Comparison of ENCODE assay signal across 9 cellular contexts in the genomic region with DNA sequence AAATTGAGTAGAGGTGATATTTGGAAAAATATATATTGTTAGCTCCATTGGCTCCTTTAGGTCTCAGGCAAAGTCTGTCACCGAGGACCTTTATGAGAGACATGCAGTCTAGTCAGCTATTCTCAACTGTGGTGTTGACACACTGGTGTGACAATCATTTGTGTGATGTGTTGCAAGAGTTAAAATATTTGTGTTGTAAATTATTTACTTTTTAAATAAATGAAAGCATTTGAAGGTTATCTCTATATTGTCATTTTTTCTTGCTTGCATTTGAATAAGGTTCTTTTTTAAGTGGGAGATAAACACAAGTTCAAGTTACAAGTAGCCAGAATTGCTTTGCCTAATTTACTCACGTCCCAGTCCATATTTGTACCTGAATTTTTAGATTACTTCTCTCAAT. TPM values are rescaled to one million over a fixed set of nuclear protein-coding genes. Genes with fewer than 3 reads are reported as not detected.
DNase-seq lines count a peak whose midpoint lies in the region; ATAC-seq, FAIRE-seq and TF ChIP-seq lines count a peak whose summit lies in the region.
"Had no signal": no experiment of that assay in that cellular context is flagged by ENCODE, and none has a peak within 500 bp of the region (broad histone marks: within the 10 kb centered on the region; RNA-seq: fewer than 3 reads in every experiment).

No MANE protein-coding gene starts in this region.

- peak; percentile 46 for ATAC-seq in K562
- ATAC-seq in psoas muscle: no peak

- intact Hi-C loops in K562 (cut with micrococcal nuclease) (loop anchor here (10.0 kb wide), 2 partner anchors 109 to 289 kb away; no protein-coding TSS in a partner anchor), psoas muscle (cut with DNase I) (loop anchor here in 1 of 2 donors (10.0 kb wide), 1 partner anchor 589 kb away; the partner anchor contains the start of gene USP34), lower leg skin (cut with DNase I; ENCODE audit: low total_unique reads) (no loop called here)

- H3K4me1 ChIP-seq in DOHH2 (ENCODE audit: control insufficient read depth, low read length): peaks cover 56% of the 10 kb centered on the region
- peaks cover 40% of the 10 kb centered on the region for H3K4me1 ChIP-seq in Karpas-422 (ENCODE audit: low read length)
- H3K4me1 ChIP-seq in K562 (replicated peaks in 1 of 2; ENCODE audit: control insufficient read depth in 2 of 2, insufficient read depth in 2 of 2, low read length in 2 of 2): peaks cover 2 to 8% of the 10 kb centered on the region in 2 experiments; a peak in 2 of 5 replicates
- H3K4me1 ChIP-seq in psoas muscle: peaks cover 21% of the 10 kb centered on the region

- H3K27me3 ChIP-seq in DOHH2 (ENCODE audit: control insufficient read depth, low read length): no peaks in the 10 kb centered on the region
- H3K27me3 ChIP-seq in Karpas-422 (ENCODE audit: low read length): no peaks in the 10 kb centered on the region
- H3K27me3 ChIP-seq in K562 (ENCODE audit: control insufficient read depth in 2 of 2, insufficient read depth in 2 of 2, low read length in 2 of 2): no peaks in the 10 kb centered on the region
- no peaks in the 10 kb centered on the region for H3K27me3 ChIP-seq in psoas muscle (ENCODE audit: insufficient read depth in 3 of 3, low read length in 2 of 3)

- H3K9me2 ChIP-seq in DOHH2 (replicated peaks; ENCODE audit: control insufficient read depth, low read length) (no peaks in the 10 kb centered on the region), Karpas-422 (replicated peaks; ENCODE audit: insufficient read depth, low read length) (no peaks in the 10 kb centered on the region)

- no peaks in the 10 kb centered on the region for H3K9me3 ChIP-seq in DOHH2 (ENCODE audit: control insufficient read depth, insufficient read depth, low read length)
- H3K9me3 ChIP-seq in Karpas-422 (ENCODE audit: low read length): no peaks in the 10 kb centered on the region
- no peaks in the 10 kb centered on the region for H3K9me3 ChIP-seq in K562 (replicated peaks; ENCODE audit: control insufficient read depth, insufficient read depth, low read depth, low read length)
- H3K9me3 ChIP-seq in psoas muscle: no peaks in the 10 kb centered on the region

- POLR2A ChIA-PET in K562 (lab: Yijun Ruan, JAX): interaction anchor here (0.9 kb wide), 1 partner anchor 95 kb away, joined by 3 read pairs; no protein-coding TSS in a partner anchor

- TF ChIP-seq EP300 in K562 (IDR thresholded peaks at IDR 0.05; ENCODE audit: low read length): no peak

- DNase-seq in Karpas-422 (peak; percentile 49), K562 (ENCODE audit: extremely low read depth in 1 of 4, low spot score in 3 of 4) (peak in 1 of 4 experiments; percentile 42), psoas muscle (no peak), lower leg skin (ENCODE audit: low spot score in 2 of 2) (no peak), NCI-H187 treated with DMSO at 0.1 percent for 48 hours (lab: John Stamatoyannopoulos, UW) (no peak)
- DNase-seq in stimulated activated CD4-positive, alpha-beta T cell treated with anti-CD3 and anti-CD28 coated beads, Interleukin-2, amount 100 ng/mL, for 48 hours: no peak
- DNase-seq: NCI-H1092, SHP77 treated with DMSO at 0.1 percent for 48 hours had no signal

- TF ChIP-seq RAD21 in K562 (CRISPR knock-in tag; conservative IDR thresholded peaks at IDR 0.05 in 1 of 2, IDR thresholded peaks at IDR 0.05 in 1 of 2): no peak

- CTCF ChIA-PET in K562 (lab: Yijun Ruan, JAX; ENCODE audit: low intra/inter-chr PET ratio): no interaction called here

- BruUV-seq in K562 (replicated peaks; lab: Mats Ljungman, UMichigan): no TSS peak

- peak; percentile 60 for FAIRE-seq in K562 (lab: Jason Lieb, UNC)

- H3K27ac ChIP-seq in DOHH2 (ENCODE audit: low read depth, low read length) (peak overlapping the region; percentile 87), Karpas-422 (ENCODE audit: low read length) (peak overlapping the region; percentile 88), K562 (ENCODE audit: extremely low read depth, low read depth, low read length) (peak overlapping the region; percentile 86), psoas muscle (no peak overlapping the region)

- H2AFZ ChIP-seq in Karpas-422 (ENCODE audit: low read length) (no peak overlapping the region), K562 (ENCODE audit: low read depth, low read length) (peak overlapping the region; percentile 45; the same call in 1 of the 2 replicates)

- TF ChIP-seq POLR2A in K562 (conservative IDR thresholded peaks at IDR 0.05): no peak
- no peak for TF ChIP-seq POLR2A in lower leg skin (IDR thresholded peaks at IDR 0.05)

- H3K4me2 ChIP-seq in DOHH2 (ENCODE audit: low read length) (peak overlapping the region; percentile 75), Karpas-422 (ENCODE audit: low read depth, low read length, poor library complexity, severe bottlenecking) (peak overlapping the region; percentile 82), K562 (ENCODE audit: insufficient read depth, low read length) (peak overlapping the region; percentile 56; the same call in 1 of the 2 replicates)

- in situ Hi-C loops in K562 (cut with MboI): no loop called here

- H3K9me1 ChIP-seq in K562 (ENCODE audit: control insufficient read depth, insufficient read depth, low read length): no peaks in the 10 kb centered on the region

- peaks cover 22% of the 10 kb centered on the region for H3F3A ChIP-seq in DOHH2 (ENCODE audit: control insufficient read depth, insufficient read depth)

- peaks cover 41% of the 10 kb centered on the region for H4K20me1 ChIP-seq in DOHH2 (ENCODE audit: control insufficient read depth, insufficient read depth, low read depth, low read length)
- no peaks in the 10 kb centered on the region for H4K20me1 ChIP-seq in Karpas-422 (ENCODE audit: insufficient read depth, low read depth, low read length)
- no peaks in the 10 kb centered on the region for H4K20me1 ChIP-seq in K562 (replicated peaks; ENCODE audit: control insufficient read depth, insufficient read depth, low read length)

- H3K9ac ChIP-seq in Karpas-422 (ENCODE audit: low read length) (peak overlapping the region; percentile 96), K562 (ENCODE audit: insufficient read depth in 1 of 2, low read depth in 2 of 2, low read length in 2 of 2) (peak overlapping the region in 1 of 2 experiments; percentile 66; a peak in 3 of 4 replicates)

- TF ChIP-seq CTCF in DOHH2 (IDR thresholded peaks at IDR 0.05; ENCODE audit: low read depth, low read length, poor library complexity, severe bottlenecking) (no peak), K562 (IDR thresholded peaks at IDR 0.05 in 2 of 3, conservative IDR thresholded peaks at IDR 0.05 in 1 of 3; ENCODE audit: insufficient read depth in 2 of 3, low read depth in 1 of 3, low read length in 3 of 3) (no peak), psoas muscle (IDR thresholded peaks at IDR 0.05) (no peak), lower leg skin (IDR thresholded peaks at IDR 0.05) (no peak)

- H3K36me3 ChIP-seq in DOHH2 (ENCODE audit: control insufficient read depth, low read length) (peaks cover 89% of the 10 kb centered on the region), Karpas-422 (ENCODE audit: insufficient read depth, low read length) (peaks cover 26% of the 10 kb centered on the region), K562 (ENCODE audit: control insufficient read depth, insufficient read depth, low read length) (no peaks in the 10 kb centered on the region), psoas muscle (ENCODE audit: insufficient read depth in 1 of 2, low read depth in 1 of 2) (no peaks in the 10 kb centered on the region)

- H3K79me2 ChIP-seq in DOHH2 (ENCODE audit: control insufficient read depth, low read length) (peaks cover 95% of the 10 kb centered on the region), Karpas-422 (ENCODE audit: low read length) (peaks cover 92% of the 10 kb centered on the region), K562 (ENCODE audit: control insufficient read depth, insufficient read depth, low read length) (peaks cover 81% of the 10 kb centered on the region)

- WGBS in K562 (ENCODE audit: insufficient coverage, low coverage, missing lambda C conversion rate): 3% methylated on average over 2 of the region's 2 CpGs
- 45 to 65% (median 51%) methylated on average over 2 of the region's 2 CpGs for WGBS in psoas muscle, 3 donors
- 51 to 62% methylated on average over 2 of the region's 2 CpGs for WGBS in lower leg skin, 2 donors

- H3K4me3 ChIP-seq in DOHH2 (ENCODE audit: low read length): peak overlapping the region; percentile 84
- H3K4me3 ChIP-seq in Karpas-422 (ENCODE audit: low read length): peak overlapping the region; percentile 95
- H3K4me3 ChIP-seq in K562: peak overlapping the region; percentile 13; the same call in 1 of the 2 replicates
- H3K4me3 ChIP-seq in psoas muscle: peak overlapping the region; percentile 85
- H3K4me3 ChIP-seq in lower leg skin (ENCODE audit: low read depth, poor library complexity, severe bottlenecking): no peak overlapping the region

RNA-seq across cellular contexts. Expression of gene REL, which starts 4.3 kb away (rescaled TPM):
- 34.6 and 57.0 TPM in 2 replicates for total RNA-seq in Karpas-422 (2014; rRNA removed; shearing (Covaris generic); ENCODE audit: low replicate concordance)
- total RNA-seq in K562 (2011; cell fraction: chromatin; rRNA removed; ENCODE audit: low replicate concordance): 15.4 and 39.4 TPM in 2 replicates
- 5.3 and 7.2 TPM in 2 replicates for total RNA-seq in K562 (2011; cell fraction: nucleolus; rRNA removed)
- total RNA-seq in K562 (2011; cell fraction: nucleoplasm; rRNA removed): 14.2 and 23.3 TPM in 2 replicates
- total RNA-seq in K562 (2014; rRNA removed) (4.7 and 5.6 TPM in 2 replicates), K562 (2014; rRNA removed; fragmentation: Illumina TruSeq; extraction: Trizol) (8.0 and 10.1 TPM in 2 replicates), K562 (2015; rRNA removed; fragmentation: Illumina TruSeq; extraction: Trizol) (7.5 and 8.6 TPM in 2 replicates), K562 (2021) (6.6 and 6.7 TPM in 2 replicates), psoas muscle (1 to 10 TPM; 4.0 to 6.9 (median 4.7) TPM), lower leg skin (10 to 100 TPM; 33.8 to 56.2 (median 41.2) TPM)
- polyA plus RNA-seq in K562 (2011; rRNA removed) (5.9 and 6.5 TPM in 2 replicates), K562 (2014; fragmentation: Illumina TruSeq; extraction: Trizol) (5.8 and 6.3 TPM in 2 replicates), K562 (2014; fragmentation: Nextera tagmentation; extraction: Ambion mirVana) (1 to 10 TPM in 1 of 2 experiments, under 1 TPM in 1; 0.63 to 2.4 TPM), K562 (2014; rRNA removed) (3.1 and 4.4 TPM in 2 replicates), psoas muscle (1 to 10 TPM in 1 of 3 donors, under 1 TPM in 2; 0.49 to 2.3 (median 0.53) TPM)
- polyA plus RNA-seq in K562 (2011; cell fraction: cytosol; rRNA removed): 2.5 and 4.7 TPM in 2 replicates
- 5.7 and 6.3 TPM in 2 replicates for polyA plus RNA-seq in K562 (2011; cell fraction: nucleus; rRNA removed)
- 3.2 and 3.4 TPM in 2 replicates for polyA plus RNA-seq in K562 (2012)
- polyA minus RNA-seq in K562 (2011; rRNA and poly(A)+ RNA removed): 21.5 and 25.4 TPM in 2 replicates
- 7.8 and 8.3 TPM in 2 replicates for polyA minus RNA-seq in K562 (2011; cell fraction: cytosol; rRNA and poly(A)+ RNA removed)
- 5.3 and 13.2 TPM in 2 replicates for polyA minus RNA-seq in K562 (2011; cell fraction: nucleus; rRNA and poly(A)+ RNA removed)
